In the genomic region with DNA sequence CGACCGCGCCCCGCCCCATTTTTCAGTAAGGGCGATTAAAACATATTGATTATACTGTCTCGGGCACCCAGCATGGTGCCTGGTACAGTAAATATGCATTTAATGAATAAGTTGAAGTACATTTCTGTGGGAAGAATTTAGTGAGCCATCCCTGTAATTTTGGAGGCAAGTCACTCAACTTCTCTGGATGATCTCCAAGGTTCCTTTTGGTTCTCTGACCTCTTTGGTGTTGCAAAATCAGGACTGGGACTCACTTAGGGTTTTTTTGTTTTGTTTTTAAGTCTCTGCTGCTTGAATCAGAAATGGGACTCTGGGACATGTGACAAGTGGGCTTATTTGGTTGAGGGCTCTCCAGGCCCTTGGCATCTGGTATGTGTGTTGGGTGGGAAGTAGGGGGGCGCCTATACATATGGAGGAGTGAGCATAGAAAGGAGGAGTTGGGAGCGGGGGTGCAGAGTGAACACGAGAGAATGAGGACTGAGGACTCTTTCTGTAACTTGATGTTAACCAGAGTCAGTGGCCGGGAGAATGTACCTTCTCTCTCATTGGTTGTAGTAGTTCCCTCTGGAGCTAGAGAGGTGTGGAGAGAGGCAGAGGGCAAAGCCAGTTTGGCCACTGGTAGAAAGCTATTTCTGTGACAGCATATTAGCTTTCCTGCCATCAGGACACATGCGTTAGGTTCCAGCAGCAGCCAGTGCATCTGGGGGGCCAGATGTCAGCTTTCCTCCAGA, we compare ENCODE assay signal across 8 cellular contexts. TPM values are rescaled to one million over a fixed set of nuclear protein-coding genes. Genes with fewer than 3 reads are reported as not detected.
DNase-seq lines count a peak whose midpoint lies in the region; ATAC-seq and TF ChIP-seq lines count a peak whose summit lies in the region.

No MANE protein-coding gene starts in this region.

- no peak for TF ChIP-seq EP300 in esophagus muscularis mucosa (IDR thresholded peaks at IDR 0.05)

- DNase-seq in DMS 273 treated with DMSO at 0.1 percent for 48 hours (lab: John Stamatoyannopoulos, UW) (peak; percentile 62), RKO (ENCODE audit: low spot score) (peak; percentile 48), esophagus muscularis mucosa (ENCODE audit: extremely low spot score) (no peak), progenitor cell of endocrine pancreas (ENCODE audit: low spot score, unreplicated experiment) (no peak), HUDEP-2 (lab: John Stamatoyannopoulos, UW; ENCODE audit: unreplicated experiment in 76 of 76) (no peak), erythroblast (lab: John Stamatoyannopoulos, UW) (no peak), NCI-H1048 (lab: John Stamatoyannopoulos, UW) (no peak)

- no peaks in the 10 kb centered on the region for H3K9me3 Mint-ChIP-seq in progenitor cell of endocrine pancreas (ENCODE audit: low read depth)

- no peaks in the 10 kb centered on the region for H3K36me3 Mint-ChIP-seq in progenitor cell of endocrine pancreas (ENCODE audit: insufficient read depth)

- WGBS in esophagus muscularis mucosa = 46% methylated on average over 11 of the region's 11 CpGs

- H3K4me1 Mint-ChIP-seq in progenitor cell of endocrine pancreas (ENCODE audit: low read depth) = peaks cover 22% of the 10 kb centered on the region

- H3K4me3 ChIP-seq in esophagus muscularis mucosa = peak overlapping the region; percentile 79 to 98 (median 90)

- TF ChIP-seq CTCF in esophagus muscularis mucosa (IDR thresholded peaks at IDR 0.05) (no peak), progenitor cell of endocrine pancreas (IDR thresholded peaks at IDR 0.05; ENCODE audit: unreplicated experiment) (no peak)

- no peaks in the 10 kb centered on the region for H3K9me3 ChIP-seq in esophagus muscularis mucosa

- peaks cover 18 to 51% (median 50%) of the 10 kb centered on the region in 4 donors for H3K4me1 ChIP-seq in esophagus muscularis mucosa

- intact Hi-C loops in esophagus muscularis mucosa (cut with DNase I) = loop anchor here (5.0 to 10.0 kb wide), 2 partner anchors 81 to 129 kb away; no protein-coding TSS in a partner anchor

- peak overlapping the region; percentile 33 for H3K27ac Mint-ChIP-seq in progenitor cell of endocrine pancreas

- H3K36me3 ChIP-seq in esophagus muscularis mucosa = no peaks in the 10 kb centered on the region

- peaks cover 14% of the 10 kb centered on the region for H3K27me3 Mint-ChIP-seq in progenitor cell of endocrine pancreas

- H3K4me3 Mint-ChIP-seq in progenitor cell of endocrine pancreas (ENCODE audit: low read depth) = peak overlapping the region; percentile 82

- no peaks in the 10 kb centered on the region for H3K27me3 ChIP-seq in esophagus muscularis mucosa

- ATAC-seq in GM18517 (IDR thresholded peaks at IDR 0.05; ENCODE audit: unreplicated experiment) = no peak

- H3K27ac ChIP-seq in esophagus muscularis mucosa (replicated peaks in 1 of 4) = peak overlapping the region; percentile 93 to 98 (median 96)

- no peak for TF ChIP-seq POLR2A in esophagus muscularis mucosa (IDR thresholded peaks at IDR 0.05; ENCODE audit: low read depth)
- TF ChIP-seq POLR2A in erythroblast (IDR thresholded peaks at IDR 0.05; ENCODE audit: low read length) = no peak

RNA-seq across cellular contexts. Expression of a gene that starts 1.9 kb away (rescaled TPM):
- total RNA-seq in esophagus muscularis mucosa = 100 to 1,000 TPM; 186 to 296 (median 192) TPM
- 11.0 and 13.1 TPM in 2 replicates for total RNA-seq in progenitor cell of endocrine pancreas

RNA-seq across cellular contexts. Expression of a gene that starts 49.8 kb away (rescaled TPM):
- total RNA-seq in esophagus muscularis mucosa (1 to 10 TPM; 4.1 to 7.5 (median 6.4) TPM), progenitor cell of endocrine pancreas (13.0 and 13.5 TPM in 2 replicates)

Comparison
In these comparisons a context has a peak if more than half of its experiments do, and no peak if none do; other contexts are left out.
1. DNase-seq: peak in DMS 273 treated with DMSO at 0.1 percent for 48 hours (single experiment) and RKO (single experiment); none in esophagus muscularis mucosa (single experiment), progenitor cell of endocrine pancreas (single experiment), HUDEP-2 (0 of 76), erythroblast (0 of 2) and NCI-H1048 (single experiment).
2. RNA of a gene that starts 1.9 kb away (total RNA-seq): 186 to 296 TPM in esophagus muscularis mucosa; 11.0 to 13.1 TPM in progenitor cell of endocrine pancreas; every median in the first group is over 10 times any median in the second.